8 cellular contexts compared by ENCODE assay signal in genomic region chr6:26595669-26596269, GRCh38. TPM values are rescaled to one million over a fixed set of nuclear protein-coding genes. Genes with fewer than 3 reads are reported as not detected.
DNase-seq lines count a peak whose midpoint lies in the region; ATAC-seq, FAIRE-seq and TF ChIP-seq lines count a peak whose summit lies in the region.

No MANE protein-coding gene starts in this region.

- in situ Hi-C loops in astrocyte of the cerebellum (cut with HindIII; ENCODE audit: low sequenced_read_pairs): no loop called here

- ATAC-seq in HG02852 (IDR thresholded peaks at IDR 0.05; ENCODE audit: unreplicated experiment) (peak; percentile 54), HG03175 (IDR thresholded peaks at IDR 0.05; ENCODE audit: unreplicated experiment) (no peak)

- DNase-seq in GM12891 (ENCODE audit: insufficient read length, low spot score) (peak; percentile 49), NCI-H187 (lab: John Stamatoyannopoulos, UW) (peak; percentile 75 to 79), T-helper 22 cell (ENCODE audit: low read depth) (peak; percentile 61), astrocyte of the cerebellum (ENCODE audit: low read depth) (peak; percentile 62), hippocampal formation (lab: John Stamatoyannopoulos, UW) (peak; percentile 81 to 85), renal cortical epithelial cell (ENCODE audit: low read depth) (peak; percentile 66)

- TF ChIP-seq CTCF in astrocyte of the cerebellum (IDR thresholded peaks at IDR 0.05; ENCODE audit: low read depth, low read length, missing control alignments): peak; percentile 94

- no peak for TF ChIP-seq POLR2A in GM12891 (IDR thresholded peaks at IDR 0.05; ENCODE audit: low read depth, low read length)

- peak; percentile 66 for FAIRE-seq in GM12891 (lab: Jason Lieb, UNC)

- peak overlapping the region; percentile 94 for H3K4me3 ChIP-seq in astrocyte of the cerebellum (ENCODE audit: low read depth, low read length)

TF ChIP-seq in GM12891, 5 proteins besides CTCF, POLR2A, EP300 and RAD21:
- TF ChIP-seq TAF1 (IDR thresholded peaks at IDR 0.05; ENCODE audit: low read depth, low read length) (no peak), SPI1 (IDR thresholded peaks at IDR 0.05; ENCODE audit: low read depth, low read length) (0 out of 2 replicates have a peak, but pooled peaks have one; percentile 7), POU2F2 (IDR thresholded peaks at IDR 0.05; ENCODE audit: low read depth, low read length) (no peak)

RNA-seq across cellular contexts. Expression of gene ABT1, which starts 1.0 kb away (rescaled TPM):
- 18.4 TPM for polyA plus RNA-seq in GM12891 (2012; ENCODE audit: low read depth, missing spikeins)
- 9.1 and 14.6 TPM in 2 replicates for total RNA-seq in renal cortical epithelial cell

RNA-seq across cellular contexts. Expression of gene HMGN4, which starts 57.6 kb away (rescaled TPM):
- 46.8 TPM for polyA plus RNA-seq in GM12891 (2012; ENCODE audit: low read depth, missing spikeins)
- 117 and 119 TPM in 2 replicates for total RNA-seq in renal cortical epithelial cell
